ENCODE assay signal across 20 cellular contexts in the genomic region with DNA sequence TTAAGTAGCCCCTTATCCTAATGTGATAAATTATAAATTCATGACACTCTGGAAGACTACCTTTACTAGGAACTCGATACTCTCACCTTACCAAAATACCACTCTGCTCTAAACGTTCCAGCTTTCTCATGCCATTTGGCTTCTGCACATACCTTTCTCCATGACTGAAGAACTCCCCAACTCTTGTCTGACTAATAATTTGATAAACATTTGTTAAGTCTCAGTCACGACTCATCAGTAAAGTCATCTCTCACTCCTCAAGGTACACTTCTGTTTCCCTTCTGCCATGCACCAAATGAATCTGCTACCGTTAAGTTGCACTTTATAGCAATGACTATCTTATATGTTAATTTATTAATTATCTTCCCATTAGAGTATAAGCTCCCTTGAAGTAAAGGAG.
DNase-seq lines count a peak whose midpoint lies in the region; ATAC-seq and TF ChIP-seq lines count a peak whose summit lies in the region.
"Had no signal": no experiment of that assay in that cellular context is flagged by ENCODE, and none has a peak within 500 bp of the region (broad histone marks: within the 10 kb centered on the region; RNA-seq: fewer than 3 reads in every experiment).

No MANE protein-coding gene starts in this region.

- H3K4me1 ChIP-seq in foreskin keratinocyte: no peaks in the 10 kb centered on the region
- H3K4me1 ChIP-seq: A549, BE2C had no signal

- no peaks in the 10 kb centered on the region for H3K27me3 ChIP-seq in foreskin keratinocyte
- H3K27me3 ChIP-seq: BE2C; BLaER1 treated with 17β-estradiol and CSF1 and Interleukin-3, amounts not matched to agents 10 nM and 100 nM had no signal

- no peak overlapping the region for H3K27ac ChIP-seq in foreskin keratinocyte
- H3K27ac ChIP-seq: A549; BLaER1 treated with 17β-estradiol and CSF1 and Interleukin-3, amounts not matched to agents 10 nM and 100 nM; GM23248 had no signal

- H3K4me3 ChIP-seq in epithelial cell of esophagus (ENCODE audit: low read length): no peak overlapping the region
- H3K4me3 ChIP-seq: A549; BLaER1 treated with 17β-estradiol and CSF1 and Interleukin-3, amounts not matched to agents 10 nM and 100 nM; GM23248 had no signal

- peak; percentile 32 for DNase-seq in HCEC 1CT
- peak; percentile 13 for DNase-seq in epithelial cell of esophagus (ENCODE audit: low read depth)
- peak in 1 of 2 donors; percentile 45 for DNase-seq in foreskin keratinocyte
- peak; percentile 35 for DNase-seq in renal cortical epithelial cell (ENCODE audit: low read depth)
- no peak for DNase-seq in amniotic stem cell (lab: John Stamatoyannopoulos, UW)
- no peak for DNase-seq in ureter (ENCODE audit: low spot score)
- DNase-seq: 8988T; ACHN; AML-193; BE2C; CD4-positive, alpha-beta T cell; CD8-positive, alpha-beta memory T cell; DMS 273 treated with DMSO at 0.1 percent for 48 hours; DMS79; GM23248; H7 had no signal

- peak; percentile 68 for ATAC-seq in foreskin keratinocyte
- ATAC-seq in HG03095 (IDR thresholded peaks at IDR 0.05; ENCODE audit: unreplicated experiment): no peak
- ATAC-seq: A549, HCT116 had no signal

- no peak for TF ChIP-seq CTCF in epithelial cell of esophagus (IDR thresholded peaks at IDR 0.05; ENCODE audit: insufficient read depth, low read depth, low read length, missing control alignments)
- TF ChIP-seq CTCF in foreskin keratinocyte (conservative IDR thresholded peaks at IDR 0.05): no peak

Comparison
In these comparisons a context has a peak if more than half of its experiments do, and no peak if none do; other contexts are left out.
1. DNase-seq: peak in HCEC 1CT (single experiment), epithelial cell of esophagus (single experiment) and renal cortical epithelial cell (single experiment); none in amniotic stem cell (single experiment) and ureter (single experiment).